In the genomic region with DNA sequence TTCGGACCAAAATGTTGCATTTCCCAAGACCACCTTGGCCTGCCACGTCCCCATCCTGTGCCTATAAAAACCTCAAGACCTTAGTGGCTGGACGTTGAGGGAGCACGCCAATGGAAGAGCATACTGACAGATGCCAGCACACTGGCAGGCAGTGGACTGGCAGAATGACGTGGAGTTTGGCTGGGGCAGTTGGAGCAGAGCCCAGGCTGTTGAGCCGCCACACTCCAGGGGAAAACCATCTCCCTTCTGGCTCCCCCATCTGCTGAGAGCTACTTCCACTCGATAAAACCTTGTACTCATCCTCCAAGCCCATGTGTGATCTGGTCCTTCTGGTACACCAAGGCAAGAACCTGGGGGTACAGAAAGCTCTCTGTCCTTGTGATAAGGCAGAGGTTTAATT, we compare ENCODE assay signal across 26 cellular contexts.
DNase-seq lines count a peak whose midpoint lies in the region; ATAC-seq, FAIRE-seq and TF ChIP-seq lines count a peak whose summit lies in the region.
"Had no signal": no experiment of that assay in that cellular context is flagged by ENCODE, and none has a peak within 500 bp of the region (broad histone marks: within the 10 kb centered on the region; RNA-seq: fewer than 3 reads in every experiment).

No MANE protein-coding gene starts in this region.

- H3K9me3 ChIP-seq in kidney (ENCODE audit: control insufficient read depth in 1 of 2, low read length in 2 of 2): no peaks in the 10 kb centered on the region
- H3K9me3 ChIP-seq: left lung, mucosa of descending colon, vagina had no signal

- no peak for TF ChIP-seq CTCF in kidney (IDR thresholded peaks at IDR 0.05; ENCODE audit: borderline replicate concordance, extremely low read depth, insufficient read depth)

- ATAC-seq in HG02678 (IDR thresholded peaks at IDR 0.05; ENCODE audit: unreplicated experiment): no peak
- ATAC-seq: activated CD4-positive, CD25-positive, alpha-beta regulatory T cell treated with anti-CD3 and anti-CD28 coated beads, Interleukin-2, amount 50 U/mL, for 24 hours; activated CD8-positive, alpha-beta T cell treated with anti-CD3 and anti-CD28 coated beads, Interleukin-2, amount 10 ng/mL, durations not matched to agents 7 days and 5 days; K562; left lung; mucosa of descending colon had no signal

- no peak overlapping the region for H3K4me3 ChIP-seq in kidney (ENCODE audit: low read length in 2 of 2)
- H3K4me3 ChIP-seq: K562, left lung, mucosa of descending colon, vagina had no signal

- no peaks in the 10 kb centered on the region for H3K36me3 ChIP-seq in kidney (ENCODE audit: control insufficient read depth in 1 of 2, insufficient read depth in 2 of 2, low read length in 2 of 2)
- H3K36me3 ChIP-seq: left lung, vagina had no signal

- H3K4me1 ChIP-seq in kidney (ENCODE audit: control insufficient read depth in 1 of 2, insufficient read depth in 1 of 2, low read depth in 1 of 2, low read length in 2 of 2): no peaks in the 10 kb centered on the region
- H3K4me1 ChIP-seq: left lung, parathyroid adenoma, vagina had no signal

- FAIRE-seq in kidney (lab: Jason Lieb, UNC): no peak
- FAIRE-seq: bronchial epithelial cell, endothelial cell of umbilical vein, K562 had no signal

- no peak overlapping the region for H3K9ac ChIP-seq in kidney (ENCODE audit: low read length in 2 of 2)
- H3K9ac ChIP-seq: parathyroid adenoma had no signal

- H3K27ac ChIP-seq in kidney (ENCODE audit: low read depth in 2 of 2, low read length in 2 of 2): no peak overlapping the region
- H3K27ac ChIP-seq: C4-2B, left lung, parathyroid adenoma, RWPE1, vagina had no signal

- intact Hi-C loops in kidney (cut with DNase I): no loop called here

- DNase-seq in DMS 273 (lab: John Stamatoyannopoulos, UW; ENCODE audit: unreplicated experiment): peak; percentile 97
- peak; percentile 89 for DNase-seq in NCI-H446 treated with DMSO at 0.1 percent for 48 hours (lab: John Stamatoyannopoulos, UW)
- peak; percentile 51 for DNase-seq in globus pallidus (ENCODE audit: low spot score)
- peak; percentile 28 for DNase-seq in pons (ENCODE audit: low spot score)
- DNase-seq in kidney: no peak
- no peak for DNase-seq in dermis blood vessel endothelial cell
- no peak for DNase-seq in DMS53 (lab: John Stamatoyannopoulos, UW)
- DNase-seq: activated CD8-positive, alpha-beta T cell treated with anti-CD3 and anti-CD28 coated beads, Interleukin-2, amount 10 ng/mL, durations not matched to agents 7 days and 5 days; GF-D8; glutamatergic neuron; HFFc6; mucosa of descending colon; NCI-H146; NCI-H345; nephron progenitor cell; stimulated activated CD4-positive, alpha-beta T cell treated with anti-CD3 and anti-CD28 coated beads, Interleukin-1b, Interleukin-23, amount 100 ng/mL, for 48 hours had no signal

Comparison
In these comparisons a context has a peak if more than half of its experiments do, and no peak if none do; other contexts are left out.
1. DNase-seq: peak in DMS 273 (single experiment), NCI-H446 treated with DMSO at 0.1 percent for 48 hours (single experiment), globus pallidus (single experiment) and pons (single experiment); none in kidney (single experiment), dermis blood vessel endothelial cell (single experiment) and DMS53 (single experiment).